9 cellular contexts compared by ENCODE assay signal in the genomic region with DNA sequence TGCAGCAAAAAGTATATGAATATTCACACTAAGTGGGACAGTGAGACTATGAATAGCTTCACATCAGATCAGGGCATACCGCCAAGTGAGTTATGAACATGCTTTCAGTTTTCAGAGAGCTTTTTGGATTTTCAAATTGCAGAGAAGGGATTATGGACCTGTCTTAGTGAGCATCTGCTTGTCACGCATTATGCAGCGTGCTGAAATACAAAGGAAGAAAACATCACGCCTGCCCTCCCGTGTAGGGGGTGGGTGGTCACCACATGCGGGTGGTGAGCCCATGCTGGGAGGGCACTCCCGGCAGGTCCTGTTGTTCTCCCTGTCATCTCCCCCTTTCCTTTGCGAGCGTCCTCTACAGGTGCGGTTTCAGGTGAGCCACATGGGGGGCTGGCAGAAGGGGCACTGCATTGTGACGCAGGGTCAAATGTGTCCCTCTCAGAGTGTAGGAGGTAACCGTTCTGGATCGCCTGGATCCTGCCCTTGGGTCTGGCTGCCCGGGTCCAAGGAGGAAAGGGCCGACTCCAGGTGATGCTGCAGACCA. TPM values are rescaled to one million over a fixed set of nuclear protein-coding genes. Genes with fewer than 3 reads are reported as not detected.
A peak's percentile ranks its signal among the peaks of the same experiment; 100 is the strongest.
DNase-seq lines count a peak whose midpoint lies in the region; ATAC-seq and TF ChIP-seq lines count a peak whose summit lies in the region.
"Had no signal": no experiment of that assay in that cellular context is flagged by ENCODE, and none has a peak within 500 bp of the region (broad histone marks: within the 10 kb centered on the region; RNA-seq: fewer than 3 reads in every experiment).

No MANE protein-coding gene starts in this region.

- H3K27ac ChIP-seq in tibial artery: no peak overlapping the region

- TF ChIP-seq CTCF in fibroblast of the aortic adventitia (IDR thresholded peaks at IDR 0.05; ENCODE audit: insufficient read depth, low read length) (no peak), tibial artery (IDR thresholded peaks at IDR 0.05) (no peak), GM10248 (IDR thresholded peaks at IDR 0.05; ENCODE audit: control extremely low read depth, extremely low read depth, low read depth, missing control alignments) (no peak)

- H3K4me1 ChIP-seq in tibial artery: peaks cover 0 to under 1% (median 0%) of the 10 kb centered on the region in 4 donors

- ATAC-seq in GM18505 (IDR thresholded peaks at IDR 0.05; ENCODE audit: unreplicated experiment) (peak; percentile 3), GM21723 (IDR thresholded peaks at IDR 0.05; ENCODE audit: unreplicated experiment) (peak; percentile 15)
- ATAC-seq: SK-N-SH treated with all-trans-retinoic acid at 6 μM for 48 hours had no signal

- POLR2A ChIA-PET in GM10248 (lab: Yijun Ruan, JAX): interaction anchor here (2.0 kb wide), 1 partner anchor 13 kb away, joined by 6 read pairs; no protein-coding TSS in a partner anchor

- peak; percentile 39 for TF ChIP-seq POLR2A in GM18505 (IDR thresholded peaks at IDR 0.05; ENCODE audit: borderline replicate concordance, extremely low read depth, insufficient read depth, insufficient read length)

- no peaks in the 10 kb centered on the region for H3K27me3 ChIP-seq in tibial artery

- H3K4me3 ChIP-seq in fibroblast of the aortic adventitia (ENCODE audit: low read depth, low read length) (no peak overlapping the region), tibial artery (no peak overlapping the region)

- H3K36me3 ChIP-seq in tibial artery: no peaks in the 10 kb centered on the region

- no peaks in the 10 kb centered on the region for H3K9me3 ChIP-seq in tibial artery

- DNase-seq in NCI-H526 (lab: John Stamatoyannopoulos, UW) (peak; percentile 71 to 79), fibroblast of the aortic adventitia (ENCODE audit: low read depth) (peak; percentile 30), DMS79 (lab: John Stamatoyannopoulos, UW) (no peak), tibial artery (no peak), GM10248 (ENCODE audit: extremely low spot score) (no peak), AG08396 (ENCODE audit: low spot score) (no peak)

- intact Hi-C loops in tibial artery (cut with DNase I; ENCODE audit: low total_unique reads): no loop called here

- CTCF ChIA-PET in GM10248 (lab: Yijun Ruan, JAX): interaction anchor here (1.2 to 5.7 kb wide), 8 partner anchors 10 to 295 kb away, joined by 3 to 32 read pairs (median 4); no protein-coding TSS in a partner anchor

RNA-seq across cellular contexts. Expression of a gene that starts 42.6 kb away (rescaled TPM):
- 19.3 and 21.5 TPM in 2 replicates for total RNA-seq in fibroblast of the aortic adventitia (ENCODE audit: low replicate concordance)

Comparison
In these comparisons a context has a peak if more than half of its experiments do, and no peak if none do; other contexts are left out.
1. DNase-seq: peak in NCI-H526 (2 of 2) and fibroblast of the aortic adventitia (single experiment); none in DMS79 (single experiment), tibial artery (0 of 2), GM10248 (single experiment) and AG08396 (single experiment).